21 cellular contexts compared by ENCODE assay signal in genomic region chr15:60534051-60534450, GRCh38.
"Had no signal": no experiment of that assay in that cellular context is flagged by ENCODE, and none has a peak within 500 bp of the region (broad histone marks: within the 10 kb centered on the region; RNA-seq: fewer than 3 reads in every experiment).

No MANE protein-coding gene starts in this region.

- DNase-seq: activated CD8-positive, alpha-beta memory T cell treated with anti-CD3 and anti-CD28 coated beads, Interleukin-2, amount 10 ng/mL, durations not matched to agents 7 days and 5 days; activated effector memory CD4-positive, alpha-beta T cell treated with anti-CD3 and anti-CD28 coated beads, Interleukin-2, amount 50 U/mL, for 16 hours; activated naive CD4-positive, alpha-beta T cell treated with anti-CD3 and anti-CD28 coated beads, Interleukin-2, amount 50 U/mL, for 16 hours; activated T-cell treated with anti-CD3 and anti-CD28 coated beads, Interleukin-2, amount 50 U/mL, for 4 hours; cerebellar nuclear complex; effector CD8-positive, alpha-beta T cell; mesenchymal stem cell; mucosa of descending colon; naive B cell; pancreas; right lobe of liver; small intestine; stimulated activated CD4-positive, alpha-beta T cell treated with anti-CD3 and anti-CD28 coated beads, Interleukin-15, amount 100 ng/mL, for 24 hours; stimulated activated CD4-positive, alpha-beta T cell treated with anti-CD3 and anti-CD28 coated beads, Interleukin-2, amount 100 ng/mL, for 48 hours; T-helper 1 cell; T1000 had no signal

- H3K27ac ChIP-seq: breast epithelium, neutrophil, pancreas, right lobe of liver, thoracic aorta had no signal

- H3K36me3 Mint-ChIP-seq: naive B cell had no signal

- H3K4me3 Mint-ChIP-seq: activated CD8-positive, alpha-beta memory T cell treated with anti-CD3 and anti-CD28 coated beads, Interleukin-2, amount 10 ng/mL, durations not matched to agents 7 days and 5 days; naive B cell had no signal

- H3K9me3 ChIP-seq: breast epithelium, mucosa of descending colon, neutrophil, pancreas, right lobe of liver, thoracic aorta had no signal

- H3K36me3 ChIP-seq: breast epithelium, neutrophil, pancreas, right lobe of liver, thoracic aorta had no signal

- H3K4me1 Mint-ChIP-seq: naive B cell had no signal

- H3K27me3 ChIP-seq: breast epithelium, neutrophil, pancreas, right lobe of liver had no signal

- H3K4me1 ChIP-seq: breast epithelium had no signal

- H3K9me3 Mint-ChIP-seq: activated T-cell treated with anti-CD3 and anti-CD28 coated beads, Interleukin-2, amount 50 U/mL, for 4 hours; naive B cell had no signal

- H3K27me3 Mint-ChIP-seq: activated CD8-positive, alpha-beta memory T cell treated with anti-CD3 and anti-CD28 coated beads, Interleukin-2, amount 10 ng/mL, durations not matched to agents 7 days and 5 days; naive B cell had no signal

- ATAC-seq: activated CD4-positive, CD25-positive, alpha-beta regulatory T cell treated with anti-CD3 and anti-CD28 coated beads, Interleukin-2, amount 50 U/mL, for 24 hours; activated CD8-positive, alpha-beta memory T cell treated with anti-CD3 and anti-CD28 coated beads, Interleukin-2, amount 10 ng/mL, durations not matched to agents 7 days and 5 days; activated T-cell treated with anti-CD3 and anti-CD28 coated beads, Interleukin-2, amount 50 U/mL, for 4 hours; mucosa of descending colon; right lobe of liver; SK-N-SH treated with all-trans-retinoic acid at 6 μM for 48 hours had no signal

- H3K27ac Mint-ChIP-seq: activated CD8-positive, alpha-beta memory T cell treated with anti-CD3 and anti-CD28 coated beads, Interleukin-2, amount 10 ng/mL, durations not matched to agents 7 days and 5 days had no signal

- H3K4me3 ChIP-seq: breast epithelium, mucosa of descending colon, pancreas, right lobe of liver, thoracic aorta had no signal
